8 cellular contexts compared by ENCODE assay signal in the genomic region with DNA sequence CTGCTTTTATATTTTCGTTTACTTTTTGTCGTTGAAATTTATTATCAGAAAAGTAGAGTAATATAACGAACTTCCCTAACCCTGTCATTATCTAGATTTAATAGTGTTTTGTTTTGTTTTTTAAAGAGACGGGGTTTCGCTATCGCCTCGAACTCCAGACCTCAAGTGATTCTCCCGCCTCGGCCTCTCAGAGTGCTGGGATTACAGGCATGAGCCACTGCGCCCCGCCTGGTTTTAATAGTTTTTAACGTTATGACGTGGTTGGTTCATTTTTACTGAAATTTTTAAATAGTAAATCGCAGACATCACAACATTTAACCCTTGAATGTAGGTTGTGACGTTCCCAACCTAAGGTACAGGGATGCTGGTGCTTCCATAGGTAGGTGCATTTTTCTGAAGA. TPM values are rescaled to one million over a fixed set of nuclear protein-coding genes. Genes with fewer than 3 reads are reported as not detected.
DNase-seq lines count a peak whose midpoint lies in the region; ATAC-seq lines count a peak whose summit lies in the region.

No MANE protein-coding gene starts in this region.

- peak overlapping the region; percentile 85 to 100 (median 99) for H3K27ac Mint-ChIP-seq in IgD-negative memory B cell

- H3K27me3 Mint-ChIP-seq in IgD-negative memory B cell: no peaks in the 10 kb centered on the region

- H3K9me3 Mint-ChIP-seq in IgD-negative memory B cell: no peaks in the 10 kb centered on the region

- H3K36me3 Mint-ChIP-seq in IgD-negative memory B cell: peaks cover 2% of the 10 kb centered on the region

- peaks cover 37% of the 10 kb centered on the region in 3 donors for H3K4me1 Mint-ChIP-seq in IgD-negative memory B cell

- peak overlapping the region; percentile 87 for H2AFZ ChIP-seq in ACC112 (ENCODE audit: low read length, unreplicated experiment)

- H3K27ac ChIP-seq in ACC112 (ENCODE audit: low read depth, low read length) (peak overlapping the region; percentile 84), iPS-18a (ENCODE audit: low read length) (peak overlapping the region; percentile 97)

- H3K27me3 ChIP-seq in ACC112 (ENCODE audit: insufficient read depth, low read length) (no peaks in the 10 kb centered on the region), iPS-18a (ENCODE audit: control insufficient read depth, insufficient read depth, low read length) (no peaks in the 10 kb centered on the region)

- H3K4me3 ChIP-seq in ACC112 (ENCODE audit: low read depth, low read length) (peak overlapping the region; percentile 94), iPS-18a (ENCODE audit: low read length) (peak overlapping the region; percentile 94)

- ATAC-seq in GM21447 (IDR thresholded peaks at IDR 0.05; ENCODE audit: unreplicated experiment) (no peak), HG02623 (IDR thresholded peaks at IDR 0.05; ENCODE audit: unreplicated experiment) (no peak)

- peaks cover 52% of the 10 kb centered on the region for H3K79me2 ChIP-seq in ACC112 (ENCODE audit: control insufficient read depth, insufficient read depth, low read length, unreplicated experiment)

- H3K9me3 ChIP-seq in iPS-18a (ENCODE audit: control insufficient read depth, low read depth, low read length): no peaks in the 10 kb centered on the region

- peak overlapping the region; percentile 95 for H3K9ac ChIP-seq in iPS-18a (ENCODE audit: low read length)

- peaks cover 40% of the 10 kb centered on the region for H3K4me1 ChIP-seq in ACC112 (ENCODE audit: control insufficient read depth, insufficient read depth, low read length, unreplicated experiment)
- peaks cover 27% of the 10 kb centered on the region for H3K4me1 ChIP-seq in iPS-18a (ENCODE audit: control insufficient read depth, low read depth, low read length)

- H3K4me3 Mint-ChIP-seq in IgD-negative memory B cell: peak overlapping the region; percentile 91 to 98 (median 97)

- H3K36me3 ChIP-seq in ACC112 (ENCODE audit: insufficient read depth, low read length) (0 out of 2 replicates have a peak, but pooled peaks cover 5% of the 10 kb centered on the region), iPS-18a (ENCODE audit: control insufficient read depth, low read depth, low read length) (peaks cover 28% of the 10 kb centered on the region)

- intact Hi-C loops in posterior cingulate gyrus (cut with DNase I): loop anchor here (5.0 kb wide), 1 partner anchor 34 kb away; the partner anchor contains the start of genes CIB1 and GDPGP1

- peak; percentile 19 for DNase-seq in activated naive CD4-positive, alpha-beta T cell treated with anti-CD3 and anti-CD28 coated beads, Interleukin-2, amount 50 U/mL, for 16 hours
- DNase-seq in stimulated activated CD4-positive, alpha-beta T cell treated with anti-CD3 and anti-CD28 coated beads, Interleukin-2, amount 100 ng/mL, for 24 hours: peak; percentile 27 to 37
- no peak for DNase-seq in posterior cingulate gyrus

RNA-seq across cellular contexts. Expression of gene NGRN, which starts 1.0 kb away (rescaled TPM):
- polyA plus RNA-seq in IgD-negative memory B cell: 63.4 TPM

RNA-seq across cellular contexts. Expression of gene TTLL13, which starts 17.1 kb away (rescaled TPM):
- polyA plus RNA-seq in IgD-negative memory B cell: 0.08 TPM

RNA-seq across cellular contexts. Expression of gene GDPGP1, which starts 32.5 kb away (rescaled TPM):
- polyA plus RNA-seq in IgD-negative memory B cell: 1.3 TPM

RNA-seq across cellular contexts. Expression of gene CIB1, which starts 32.7 kb away (rescaled TPM):
- 304 TPM for polyA plus RNA-seq in IgD-negative memory B cell

Comparison
In these comparisons a context has a peak if more than half of its experiments do, and no peak if none do; other contexts are left out.
1. DNase-seq: peak in activated naive CD4-positive, alpha-beta T cell treated with anti-CD3 and anti-CD28 coated beads, Interleukin-2, amount 50 U/mL, for 16 hours (single experiment) and stimulated activated CD4-positive, alpha-beta T cell treated with anti-CD3 and anti-CD28 coated beads, Interleukin-2, amount 100 ng/mL, for 24 hours (2 of 2); none in posterior cingulate gyrus (0 of 10).